ENCODE assay signal across 22 cellular contexts in genomic region chr5:14569948-14570691, GRCh38.
"Had no signal": no experiment of that assay in that cellular context is flagged by ENCODE, and none has a peak within 500 bp of the region (broad histone marks: within the 10 kb centered on the region; RNA-seq: fewer than 3 reads in every experiment).

No MANE protein-coding gene starts in this region.

- H3K9me3 ChIP-seq: prostate gland, tibial nerve, vagina had no signal

- H3K4me1 ChIP-seq: prostate gland, tibial nerve, vagina had no signal

- H3K4me3 Mint-ChIP-seq: activated CD4-positive, alpha-beta memory T cell treated with anti-CD3 and anti-CD28 coated beads for 36 hours; activated CD4-positive, alpha-beta T cell treated with anti-CD3 and anti-CD28 coated beads for 36 hours; activated CD8-positive, alpha-beta memory T cell treated with anti-CD3 and anti-CD28 coated beads, Interleukin-2, amount 10 ng/mL, durations not matched to agents 7 days and 5 days; activated naive CD4-positive, alpha-beta T cell treated with anti-CD3 and anti-CD28 coated beads, Interleukin-2, amount 50 U/mL, for 24 hours; central memory CD8-positive, alpha-beta T cell; natural killer cell treated with Interleukin-12 subunit alpha and Interleukin-12 subunit beta and Interleukin-15 and Interleukin-18, amount 100 ng/mL, for 72 hours had no signal

- H3K9me3 Mint-ChIP-seq: activated CD4-positive, alpha-beta memory T cell treated with anti-CD3 and anti-CD28 coated beads for 36 hours; activated naive CD4-positive, alpha-beta T cell treated with anti-CD3 and anti-CD28 coated beads, Interleukin-2, amount 50 U/mL, for 24 hours; central memory CD8-positive, alpha-beta T cell; natural killer cell treated with Interleukin-12 subunit alpha and Interleukin-12 subunit beta and Interleukin-15 and Interleukin-18, amount 100 ng/mL, for 72 hours had no signal

- H3K36me3 ChIP-seq: prostate gland, tibial nerve, vagina had no signal

- H3K36me3 Mint-ChIP-seq: activated CD4-positive, alpha-beta memory T cell treated with anti-CD3 and anti-CD28 coated beads for 36 hours; activated CD8-positive, alpha-beta memory T cell treated with anti-CD3 and anti-CD28 coated beads, Interleukin-2, amount 10 ng/mL, durations not matched to agents 7 days and 5 days; natural killer cell treated with Interleukin-12 subunit alpha and Interleukin-12 subunit beta and Interleukin-15 and Interleukin-18, amount 100 ng/mL, for 72 hours had no signal

- ATAC-seq: activated CD4-positive, alpha-beta T cell treated with anti-CD3 and anti-CD28 coated beads for 36 hours; activated CD8-positive, alpha-beta memory T cell treated with anti-CD3 and anti-CD28 coated beads, Interleukin-2, amount 10 ng/mL, durations not matched to agents 7 days and 5 days; natural killer cell treated with Interleukin-12 subunit alpha and Interleukin-12 subunit beta and Interleukin-15 and Interleukin-18, amount 100 ng/mL, for 72 hours; right cardiac atrium had no signal

- H3K27me3 ChIP-seq: tibial nerve, vagina had no signal

- H3K4me1 Mint-ChIP-seq: activated CD4-positive, alpha-beta T cell treated with anti-CD3 and anti-CD28 coated beads for 36 hours; activated CD8-positive, alpha-beta memory T cell treated with anti-CD3 and anti-CD28 coated beads, Interleukin-2, amount 10 ng/mL, durations not matched to agents 7 days and 5 days; activated naive CD4-positive, alpha-beta T cell treated with anti-CD3 and anti-CD28 coated beads, Interleukin-2, amount 50 U/mL, for 24 hours; central memory CD8-positive, alpha-beta T cell had no signal

- H3K4me3 ChIP-seq: coronary artery, prostate gland, skin epidermis, tibial nerve, vagina had no signal

- DNase-seq: activated CD4-positive, alpha-beta memory T cell treated with anti-CD3 and anti-CD28 coated beads for 36 hours; activated CD4-positive, alpha-beta T cell treated with anti-CD3 and anti-CD28 coated beads for 36 hours; activated CD8-positive, alpha-beta memory T cell treated with anti-CD3 and anti-CD28 coated beads, Interleukin-2, amount 10 ng/mL, durations not matched to agents 7 days and 5 days; activated effector memory CD4-positive, alpha-beta T cell treated with Interleukin-2 at 50 U/mL for 16 hours; activated T-cell treated with anti-CD3 and anti-CD28 coated beads, Interleukin-2, amount 50 U/mL, for 1 hour; amniotic stem cell; foreskin fibroblast; mesenchymal stem cell; occipital lobe; right cardiac atrium; stimulated activated CD4-positive, alpha-beta T cell treated with anti-CD3 and anti-CD28 coated beads, Interleukin-4, amount 100 ng/mL, for 24 hours; stimulated activated CD8-positive, alpha-beta memory T cell treated with anti-CD3 and anti-CD28 coated beads, Interleukin-4, amount 100 ng/mL, for 48 hours; stimulated activated naive CD4-positive, alpha-beta T cell treated with Interleukin-2 at 50 U/mL for 16 hours; substantia nigra had no signal

- H3K27ac ChIP-seq: coronary artery, prostate gland, skin epidermis, tibial nerve, vagina had no signal

- H3K27me3 Mint-ChIP-seq: activated CD4-positive, alpha-beta memory T cell treated with anti-CD3 and anti-CD28 coated beads for 36 hours; activated CD4-positive, alpha-beta T cell treated with anti-CD3 and anti-CD28 coated beads for 36 hours; activated CD8-positive, alpha-beta memory T cell treated with anti-CD3 and anti-CD28 coated beads, Interleukin-2, amount 10 ng/mL, durations not matched to agents 7 days and 5 days; activated naive CD4-positive, alpha-beta T cell treated with anti-CD3 and anti-CD28 coated beads, Interleukin-2, amount 50 U/mL, for 24 hours; central memory CD8-positive, alpha-beta T cell; natural killer cell treated with Interleukin-12 subunit alpha and Interleukin-12 subunit beta and Interleukin-15 and Interleukin-18, amount 100 ng/mL, for 72 hours had no signal
